Comparison of ENCODE assay signal across 1 cellular context in genomic region chr1:230104395-230105244, GRCh38.
TF ChIP-seq lines count a peak whose summit lies in the region.

No MANE protein-coding gene starts in this region.

TF ChIP-seq in GM12878, 131 proteins besides CTCF, POLR2A, EP300 and RAD21 (continued from another document and continues in another):
- TF ChIP-seq CEBPZ (IDR thresholded peaks at IDR 0.05; ENCODE audit: low read depth, low read length), result no peak
- TF ChIP-seq NR2C1 (IDR thresholded peaks at IDR 0.05), result no peak
- no peak for TF ChIP-seq CBFB (IDR thresholded peaks at IDR 0.05; ENCODE audit: low read depth)
- no peak for TF ChIP-seq KAT2A (conservative IDR thresholded peaks at IDR 0.05; ENCODE audit: control insufficient read depth, low read depth, low read length)
- TF ChIP-seq NR2C2 (IDR thresholded peaks at IDR 0.05; ENCODE audit: borderline replicate concordance, control insufficient read depth, insufficient read length, low read depth), result no peak
- TF ChIP-seq STAT1 (conservative IDR thresholded peaks at IDR 0.05), result no peak
- TF ChIP-seq PBX3 (IDR thresholded peaks at IDR 0.05; ENCODE audit: insufficient replicate concordance, low read depth, low read length), result no peak
- no peak for TF ChIP-seq SIN3A (IDR thresholded peaks at IDR 0.05; ENCODE audit: low read depth, low read length)
- no peak for TF ChIP-seq RBBP5 (conservative IDR thresholded peaks at IDR 0.05)
- peak; percentile 48 to 63; a peak in 3 of 4 replicates for TF ChIP-seq BHLHE40 (IDR thresholded peaks at IDR 0.05; ENCODE audit: borderline replicate concordance in 1 of 2, low read depth in 2 of 2, low read length in 1 of 2)
- TF ChIP-seq MEF2B (IDR thresholded peaks at IDR 0.05; ENCODE audit: partially characterized antibody, poor library complexity, severe bottlenecking), result no peak
- no peak for TF ChIP-seq FOXK2 (IDR thresholded peaks at IDR 0.05)
- no peak for TF ChIP-seq IRF3 (IDR thresholded peaks at IDR 0.05)
- no peak for TF ChIP-seq RCOR1 (conservative IDR thresholded peaks at IDR 0.05; ENCODE audit: low read depth, low read length)
- TF ChIP-seq FOS (IDR thresholded peaks at IDR 0.05; ENCODE audit: borderline replicate concordance, extremely low read depth, insufficient read length), result no peak
- no peak for TF ChIP-seq NKRF (conservative IDR thresholded peaks at IDR 0.05)
- TF ChIP-seq SP1 (IDR thresholded peaks at IDR 0.05; ENCODE audit: low read depth, low read length), result peak; percentile 40
- no peak for TF ChIP-seq MXI1 (IDR thresholded peaks at IDR 0.05; ENCODE audit: low read depth, low read length)
- TF ChIP-seq SUPT20H (IDR thresholded peaks at IDR 0.05; ENCODE audit: borderline replicate concordance, control insufficient read depth, low read depth, low read length), result no peak
- TF ChIP-seq USF1 (IDR thresholded peaks at IDR 0.05; ENCODE audit: borderline replicate concordance, extremely low read length, insufficient read depth, low read depth, low read length), result no peak
- peak; percentile 70; the same call in 1 of the 2 replicates for TF ChIP-seq PAX5 (IDR thresholded peaks at IDR 0.05; ENCODE audit: borderline replicate concordance, low read depth, low read length)
- peak; percentile 52 for TF ChIP-seq CREM (IDR thresholded peaks at IDR 0.05; ENCODE audit: low read depth)
- 0 out of 2 replicates have a peak, but pooled peaks have one; percentile 17 for TF ChIP-seq CHD2 (IDR thresholded peaks at IDR 0.05; ENCODE audit: borderline replicate concordance, low read depth, low read length)
- no peak for TF ChIP-seq ZNF687 (IDR thresholded peaks at IDR 0.05)
- TF ChIP-seq ZNF384 (IDR thresholded peaks at IDR 0.05; ENCODE audit: borderline replicate concordance, low read depth, low read length), result no peak
- TF ChIP-seq HSF1 (IDR thresholded peaks at IDR 0.05; ENCODE audit: low read depth, low read length), result no peak
- no peak for TF ChIP-seq BRCA1 (IDR thresholded peaks at IDR 0.05; ENCODE audit: low read depth, low read length)
- no peak for TF ChIP-seq ELK1 (IDR thresholded peaks at IDR 0.05; ENCODE audit: low read depth, low read length)
- TF ChIP-seq E2F4 (IDR thresholded peaks at IDR 0.05; ENCODE audit: low read depth, low read length), result no peak
- no peak for TF ChIP-seq ZBTB33 (IDR thresholded peaks at IDR 0.05)
- no peak for TF ChIP-seq CREB1 (IDR thresholded peaks at IDR 0.05; ENCODE audit: low read depth)
- no peak for TF ChIP-seq ZZZ3 (IDR thresholded peaks at IDR 0.05; ENCODE audit: control insufficient read depth, insufficient read length, low read depth)
- TF ChIP-seq KDM1A (IDR thresholded peaks at IDR 0.05; ENCODE audit: borderline replicate concordance), result no peak
- no peak for TF ChIP-seq RAD51 (IDR thresholded peaks at IDR 0.05)
- no peak for TF ChIP-seq ZNF274 (IDR thresholded peaks at IDR 0.05; ENCODE audit: insufficient read depth, insufficient read length)
- TF ChIP-seq RELB (IDR thresholded peaks at IDR 0.05; ENCODE audit: low read depth), result peak; percentile 42; the same call in 1 of the 2 replicates
- no peak for TF ChIP-seq MYB (IDR thresholded peaks at IDR 0.05; ENCODE audit: borderline replicate concordance, low read depth, low read length)
- 0 out of 2 replicates have a peak, but pooled peaks have one; percentile 53 for TF ChIP-seq HDGF (IDR thresholded peaks at IDR 0.05)
- TF ChIP-seq JUNB (IDR thresholded peaks at IDR 0.05), result peak; percentile 67; the same call in 1 of the 2 replicates
- TF ChIP-seq TAF1 (IDR thresholded peaks at IDR 0.05; ENCODE audit: borderline replicate concordance, low read depth, low read length), result no peak
